ENCODE assay signal across 1 cellular context in genomic region chr7:129768614-129769399, GRCh38.
TF ChIP-seq lines count a peak whose summit lies in the region.

No MANE protein-coding gene starts in this region.

TF ChIP-seq in K562, 482 proteins besides CTCF, POLR2A, EP300 and RAD21 (continued from another document and continues in another):
- TF ChIP-seq, protein P1, sequence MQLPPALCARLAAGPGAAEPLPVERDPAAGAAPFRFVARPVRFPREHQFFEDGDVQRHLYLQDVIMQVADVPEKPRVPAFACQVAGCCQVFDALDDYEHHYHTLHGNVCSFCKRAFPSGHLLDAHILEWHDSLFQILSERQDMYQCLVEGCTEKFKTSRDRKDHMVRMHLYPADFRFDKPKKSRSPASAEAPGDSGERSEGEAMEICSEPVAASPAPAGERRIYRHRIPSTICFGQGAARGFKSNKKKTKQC (CRISPR knock-in tag; IDR thresholded peaks at IDR 0.05), result peak; percentile 12; the same call in 1 of the 2 replicates
- TF ChIP-seq PRPF4 (IDR thresholded peaks at IDR 0.05; ENCODE audit: insufficient read depth, low read depth, low read length, poor library complexity, severe bottlenecking) (no peak), C11orf30 (IDR thresholded peaks at IDR 0.05; ENCODE audit: low read depth) (no peak), TARDBP (IDR thresholded peaks at IDR 0.05) (0 out of 2 replicates have a peak, but pooled peaks have one; percentile 17), MEIS2 (IDR thresholded peaks at IDR 0.05; ENCODE audit: partially characterized antibody) (no peak), ZNF12 (CRISPR knock-in tag; IDR thresholded peaks at IDR 0.05) (no peak), ARID3A (IDR thresholded peaks at IDR 0.05; ENCODE audit: borderline replicate concordance, low read depth, low read length) (no peak), SIRT6 (IDR thresholded peaks at IDR 0.05; ENCODE audit: low read depth, low read length) (no peak), FOXM1 (IDR thresholded peaks at IDR 0.05; ENCODE audit: low read depth) (no peak; the same call in 1 of the 2 replicates), FOXM1 (CRISPR knock-in tag; IDR thresholded peaks at IDR 0.05; ENCODE audit: low read depth) (no peak), TAF1 (IDR thresholded peaks at IDR 0.05; ENCODE audit: control insufficient read depth, extremely low read depth, insufficient read depth, low read length, severe bottlenecking) (no peak), ZNF143 (CRISPR knock-in tag; IDR thresholded peaks at IDR 0.05) (no peak; the same call in 1 of the 2 replicates), ZNF263 (CRISPR knock-in tag; IDR thresholded peaks at IDR 0.05; ENCODE audit: borderline replicate concordance) (peak; percentile 75; the same call in 1 of the 2 replicates), ZFP1 (CRISPR knock-in tag; IDR thresholded peaks at IDR 0.05) (no peak), ZBTB17 (CRISPR knock-in tag; IDR thresholded peaks at IDR 0.05) (no peak), WHSC1 (IDR thresholded peaks at IDR 0.05; ENCODE audit: low read length) (no peak), MAFK (IDR thresholded peaks at IDR 0.05; ENCODE audit: low read length) (no peak), GATAD2A (IDR thresholded peaks at IDR 0.05) (no peak), XRCC5 (IDR thresholded peaks at IDR 0.05; ENCODE audit: low read depth, low read length) (0 out of 2 replicates have a peak, but pooled peaks have one; percentile 48), CEBPZ (IDR thresholded peaks at IDR 0.05; ENCODE audit: borderline replicate concordance, low read depth, low read length) (no peak), PRDM10 (IDR thresholded peaks at IDR 0.05; ENCODE audit: partially characterized antibody) (no peak), KDM4B (IDR thresholded peaks at IDR 0.05; ENCODE audit: borderline replicate concordance in 2 of 2, low read depth in 1 of 2) (no peak), POLR2AphosphoS2 (IDR thresholded peaks at IDR 0.05; ENCODE audit: low read length) (no peak), FOXP1 (CRISPR knock-in tag; IDR thresholded peaks at IDR 0.05) (no peak; the same call in 1 of the 2 replicates), ESRRA (IDR thresholded peaks at IDR 0.05; ENCODE audit: borderline replicate concordance, low read depth) (0 out of 2 replicates have a peak, but pooled peaks have one; percentile 9), ZNF695 (CRISPR knock-in tag; IDR thresholded peaks at IDR 0.05) (no peak), BCOR (IDR thresholded peaks at IDR 0.05) (peak; percentile 73), EP400 (IDR thresholded peaks at IDR 0.05) (no peak; the same call in 1 of the 2 replicates), JUNB (CRISPR knock-in tag; conservative IDR thresholded peaks at IDR 0.05) (no peak), YBX1 (IDR thresholded peaks at IDR 0.05) (no peak)
- TF ChIP-seq, protein P2, sequence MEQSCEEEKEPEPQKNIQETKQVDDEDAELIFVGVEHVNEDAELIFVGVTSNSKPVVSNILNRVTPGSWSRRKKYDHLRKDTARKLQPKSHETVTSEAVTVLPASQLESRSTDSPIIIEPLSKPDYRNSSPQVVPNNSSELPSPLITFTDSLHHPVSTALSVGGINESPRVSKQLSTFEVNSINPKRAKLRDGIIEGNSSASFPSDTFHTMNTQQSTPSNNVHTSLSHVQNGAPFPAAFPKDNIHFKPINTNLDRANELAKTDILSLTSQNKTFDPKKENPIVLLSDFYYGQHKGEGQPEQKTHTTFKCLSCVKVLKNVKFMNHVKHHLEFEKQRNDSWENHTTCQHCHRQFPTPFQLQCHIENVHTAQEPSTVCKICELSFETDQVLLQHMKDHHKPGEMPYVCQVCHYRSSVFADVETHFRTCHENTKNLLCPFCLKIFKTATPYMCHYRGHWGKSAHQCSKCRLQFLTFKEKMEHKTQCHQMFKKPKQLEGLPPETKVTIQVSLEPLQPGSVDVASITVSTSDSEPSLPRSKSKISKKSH (CRISPR knock-in tag; IDR thresholded peaks at IDR 0.05), result no peak
- TF ChIP-seq, protein P3, sequence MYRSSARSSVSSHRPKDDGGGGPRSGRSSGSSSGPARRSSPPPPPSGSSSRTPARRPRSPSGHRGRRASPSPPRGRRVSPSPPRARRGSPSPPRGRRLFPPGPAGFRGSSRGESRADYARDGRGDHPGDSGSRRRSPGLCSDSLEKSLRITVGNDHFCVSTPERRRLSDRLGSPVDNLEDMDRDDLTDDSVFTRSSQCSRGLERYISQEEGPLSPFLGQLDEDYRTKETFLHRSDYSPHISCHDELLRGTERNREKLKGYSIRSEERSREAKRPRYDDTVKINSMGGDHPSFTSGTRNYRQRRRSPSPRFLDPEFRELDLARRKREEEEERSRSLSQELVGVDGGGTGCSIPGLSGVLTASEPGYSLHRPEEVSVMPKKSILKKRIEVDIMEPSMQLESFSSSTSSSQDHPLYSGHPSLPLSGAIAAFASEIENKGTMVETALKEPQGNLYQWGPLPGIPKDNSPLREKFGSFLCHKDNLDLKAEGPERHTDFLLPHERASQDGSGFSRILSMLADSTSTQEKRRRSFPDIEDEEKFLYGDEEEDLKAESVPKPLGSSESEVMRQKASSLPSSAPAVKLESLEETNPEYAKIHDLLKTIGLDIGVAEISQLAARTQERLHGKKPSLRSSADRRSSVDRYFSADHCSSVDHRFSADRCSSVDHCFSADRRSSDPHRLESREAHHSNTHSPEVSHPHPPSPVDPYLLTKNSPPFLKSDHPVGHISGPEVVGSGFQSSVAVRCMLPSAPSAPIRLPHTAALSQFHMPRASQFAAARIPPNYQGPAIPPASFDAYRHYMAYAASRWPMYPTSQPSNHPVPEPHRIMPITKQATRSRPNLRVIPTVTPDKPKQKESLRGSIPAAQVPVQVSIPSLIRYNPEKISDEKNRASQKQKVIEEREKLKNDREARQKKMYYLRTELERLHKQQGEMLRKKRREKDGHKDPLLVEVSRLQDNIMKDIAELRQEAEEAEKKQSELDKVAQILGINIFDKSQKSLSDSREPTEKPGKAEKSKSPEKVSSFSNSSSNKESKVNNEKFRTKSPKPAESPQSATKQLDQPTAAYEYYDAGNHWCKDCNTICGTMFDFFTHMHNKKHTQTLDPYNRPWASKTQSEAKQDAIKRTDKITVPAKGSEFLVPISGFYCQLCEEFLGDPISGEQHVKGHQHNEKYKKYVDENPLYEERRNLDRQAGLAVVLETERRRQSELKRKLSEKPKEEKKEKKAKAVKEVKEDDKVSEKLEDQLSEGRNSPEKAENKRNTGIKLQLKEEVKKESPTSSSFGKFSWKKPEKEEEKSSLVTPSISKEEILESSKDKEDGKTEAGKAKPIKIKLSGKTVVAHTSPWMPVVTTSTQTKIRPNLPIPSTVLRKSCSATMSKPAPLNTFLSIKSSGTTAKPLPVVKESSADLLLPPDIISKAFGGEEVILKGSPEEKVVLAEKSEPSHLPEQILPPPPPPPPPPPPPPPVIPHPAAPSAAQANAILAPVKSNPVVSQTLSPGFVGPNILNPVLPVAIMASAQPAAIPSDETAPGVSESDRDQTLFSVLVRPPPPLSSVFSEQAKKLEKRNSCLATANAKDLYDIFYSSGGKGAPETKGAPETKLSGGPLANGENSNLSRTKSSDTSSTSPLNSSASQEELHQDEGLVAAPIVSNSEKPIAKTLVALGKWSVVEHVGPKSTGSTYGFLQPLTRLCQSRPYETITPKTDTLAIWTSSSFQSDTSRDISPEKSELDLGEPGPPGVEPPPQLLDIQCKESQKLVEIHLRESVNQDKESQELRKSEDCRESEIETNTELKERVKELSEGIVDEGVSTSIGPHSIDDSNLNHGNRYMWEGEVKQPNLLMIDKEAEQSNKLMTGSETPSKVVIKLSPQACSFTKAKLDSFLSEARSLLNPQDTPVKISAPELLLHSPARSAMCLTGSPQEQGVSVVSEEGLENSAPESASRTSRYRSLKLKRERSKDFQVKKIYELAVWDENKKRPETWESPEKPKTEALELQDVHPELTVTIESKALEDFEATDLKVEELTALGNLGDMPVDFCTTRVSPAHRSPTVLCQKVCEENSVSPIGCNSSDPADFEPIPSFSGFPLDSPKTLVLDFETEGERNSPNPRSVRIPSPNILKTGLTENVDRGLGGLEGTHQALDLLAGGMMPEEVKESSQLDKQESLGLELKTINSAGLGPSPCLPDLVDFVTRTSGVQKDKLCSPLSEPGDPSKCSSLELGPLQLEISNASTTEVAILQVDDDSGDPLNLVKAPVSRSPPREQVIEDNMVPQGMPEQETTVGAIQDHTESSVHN (IDR thresholded peaks at IDR 0.05; ENCODE audit: borderline replicate concordance in 1 of 2, low read depth in 1 of 2), result no peak
